ENCODE assay signal across 1 cellular context in the genomic region with DNA sequence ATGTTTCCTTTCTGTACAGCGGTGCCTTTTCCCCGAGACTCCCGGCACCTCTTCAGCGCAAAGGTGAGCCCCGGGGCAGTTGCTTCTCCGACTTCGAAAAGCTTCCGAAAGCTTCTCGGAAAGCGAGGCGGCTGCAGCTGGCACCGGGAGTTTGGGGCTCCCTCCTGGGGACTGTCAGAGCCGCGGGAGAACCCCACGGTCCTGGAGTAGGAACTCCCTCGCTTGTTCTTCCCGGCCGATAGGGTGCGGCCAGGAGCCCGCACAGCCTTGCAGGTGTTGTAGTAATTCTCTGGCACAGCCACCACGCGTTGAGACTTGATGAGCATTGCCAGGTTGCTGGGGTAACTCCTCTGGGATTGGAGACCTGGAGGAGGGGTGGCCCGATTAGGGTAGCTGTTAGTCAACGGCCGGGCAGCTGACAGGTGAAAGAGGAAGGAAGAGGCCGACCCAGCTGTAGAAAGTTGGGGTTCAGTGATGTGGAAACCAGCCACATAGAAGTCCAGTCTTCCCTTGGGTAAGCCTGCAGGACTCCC.
TF ChIP-seq lines count a peak whose summit lies in the region.

No MANE protein-coding gene starts in this region.

TF ChIP-seq in K562, 482 proteins besides CTCF, POLR2A, EP300 and RAD21 (continued from another document and continues in another):
- TF ChIP-seq, protein P1, sequence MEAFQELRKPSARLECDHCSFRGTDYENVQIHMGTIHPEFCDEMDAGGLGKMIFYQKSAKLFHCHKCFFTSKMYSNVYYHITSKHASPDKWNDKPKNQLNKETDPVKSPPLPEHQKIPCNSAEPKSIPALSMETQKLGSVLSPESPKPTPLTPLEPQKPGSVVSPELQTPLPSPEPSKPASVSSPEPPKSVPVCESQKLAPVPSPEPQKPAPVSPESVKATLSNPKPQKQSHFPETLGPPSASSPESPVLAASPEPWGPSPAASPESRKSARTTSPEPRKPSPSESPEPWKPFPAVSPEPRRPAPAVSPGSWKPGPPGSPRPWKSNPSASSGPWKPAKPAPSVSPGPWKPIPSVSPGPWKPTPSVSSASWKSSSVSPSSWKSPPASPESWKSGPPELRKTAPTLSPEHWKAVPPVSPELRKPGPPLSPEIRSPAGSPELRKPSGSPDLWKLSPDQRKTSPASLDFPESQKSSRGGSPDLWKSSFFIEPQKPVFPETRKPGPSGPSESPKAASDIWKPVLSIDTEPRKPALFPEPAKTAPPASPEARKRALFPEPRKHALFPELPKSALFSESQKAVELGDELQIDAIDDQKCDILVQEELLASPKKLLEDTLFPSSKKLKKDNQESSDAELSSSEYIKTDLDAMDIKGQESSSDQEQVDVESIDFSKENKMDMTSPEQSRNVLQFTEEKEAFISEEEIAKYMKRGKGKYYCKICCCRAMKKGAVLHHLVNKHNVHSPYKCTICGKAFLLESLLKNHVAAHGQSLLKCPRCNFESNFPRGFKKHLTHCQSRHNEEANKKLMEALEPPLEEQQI (IDR thresholded peaks at IDR 0.05), result no peak
- TF ChIP-seq SETDB1 (IDR thresholded peaks at IDR 0.05; ENCODE audit: low read length) (no peak), TOE1 (IDR thresholded peaks at IDR 0.05; ENCODE audit: borderline replicate concordance) (no peak), TOE1 (CRISPR knock-in tag; IDR thresholded peaks at IDR 0.05; ENCODE audit: borderline replicate concordance, low read depth) (no peak), PURB (CRISPR knock-in tag; IDR thresholded peaks at IDR 0.05; ENCODE audit: low read depth) (no peak), ZNF217 (CRISPR knock-in tag; IDR thresholded peaks at IDR 0.05) (no peak), CREB1 (IDR thresholded peaks at IDR 0.05) (no peak), CREB1 (CRISPR knock-in tag; IDR thresholded peaks at IDR 0.05) (peak; percentile 47; the same call in 1 of the 2 replicates), MYC (IDR thresholded peaks at IDR 0.05; ENCODE audit: low read depth, low read length) (0 out of 2 replicates have a peak, but pooled peaks have one; percentile 46), MYC (CRISPR knock-in tag; IDR thresholded peaks at IDR 0.05; ENCODE audit: borderline replicate concordance, low read depth) (no peak), FOXJ3 (CRISPR knock-in tag; IDR thresholded peaks at IDR 0.05) (no peak), TAF7 (tag; IDR thresholded peaks at IDR 0.05) (no peak), GATAD2A (IDR thresholded peaks at IDR 0.05) (no peak), XRCC3 (IDR thresholded peaks at IDR 0.05) (no peak), CTBP1 (IDR thresholded peaks at IDR 0.05; ENCODE audit: borderline replicate concordance) (no peak; the same call in 1 of the 2 replicates), CEBPG (CRISPR knock-in tag; IDR thresholded peaks at IDR 0.05) (no peak), CEBPG (tag; conservative IDR thresholded peaks at IDR 0.05 in 1 of 2, IDR thresholded peaks at IDR 0.05 in 1 of 2) (no peak), SMARCE1 (IDR thresholded peaks at IDR 0.05) (peak; percentile 66; the same call in 1 of the 2 replicates), SMAD4 (CRISPR knock-in tag; conservative IDR thresholded peaks at IDR 0.05) (no peak), SNAPC5 (CRISPR knock-in tag; IDR thresholded peaks at IDR 0.05) (no peak), ZMIZ1 (IDR thresholded peaks at IDR 0.05; ENCODE audit: low read depth in 2 of 2, low read length in 2 of 2) (no peak), ZBTB8A (IDR thresholded peaks at IDR 0.05; ENCODE audit: partially characterized antibody) (no peak), PML (IDR thresholded peaks at IDR 0.05; ENCODE audit: low read length) (no peak), GTF2A2 (tag; IDR thresholded peaks at IDR 0.05) (no peak), KLF13 (tag; IDR thresholded peaks at IDR 0.05; ENCODE audit: borderline replicate concordance, low read depth) (no peak), CBX3 (IDR thresholded peaks at IDR 0.05; ENCODE audit: borderline replicate concordance in 1 of 2, low read length in 2 of 2) (peak in 1 of 2 experiments; percentile 40; a peak in 1 of 3 replicates), CREB3L1 (IDR thresholded peaks at IDR 0.05; ENCODE audit: borderline replicate concordance, low read depth) (0 out of 2 replicates have a peak, but pooled peaks have one; percentile 12), MYBL2 (IDR thresholded peaks at IDR 0.05; ENCODE audit: low read depth) (no peak), MYBL2 (CRISPR knock-in tag; IDR thresholded peaks at IDR 0.05; ENCODE audit: borderline replicate concordance) (no peak), MYNN (IDR thresholded peaks at IDR 0.05) (no peak), MYNN (CRISPR knock-in tag; IDR thresholded peaks at IDR 0.05) (no peak), NCOR1 (IDR thresholded peaks at IDR 0.05) (no peak), CBFA2T3 (IDR thresholded peaks at IDR 0.05) (no peak), HMG20A (CRISPR knock-in tag; conservative IDR thresholded peaks at IDR 0.05) (no peak), ZNF507 (tag; conservative IDR thresholded peaks at IDR 0.05) (no peak), RBBP5 (IDR thresholded peaks at IDR 0.05; ENCODE audit: borderline replicate concordance, insufficient read depth, low read length, poor library complexity, severe bottlenecking) (peak; percentile 77), CTCFL (IDR thresholded peaks at IDR 0.05; ENCODE audit: borderline replicate concordance, insufficient read depth, low read depth, low read length, poor library complexity, severe bottlenecking) (peak; percentile 51)
- TF ChIP-seq, protein P2, sequence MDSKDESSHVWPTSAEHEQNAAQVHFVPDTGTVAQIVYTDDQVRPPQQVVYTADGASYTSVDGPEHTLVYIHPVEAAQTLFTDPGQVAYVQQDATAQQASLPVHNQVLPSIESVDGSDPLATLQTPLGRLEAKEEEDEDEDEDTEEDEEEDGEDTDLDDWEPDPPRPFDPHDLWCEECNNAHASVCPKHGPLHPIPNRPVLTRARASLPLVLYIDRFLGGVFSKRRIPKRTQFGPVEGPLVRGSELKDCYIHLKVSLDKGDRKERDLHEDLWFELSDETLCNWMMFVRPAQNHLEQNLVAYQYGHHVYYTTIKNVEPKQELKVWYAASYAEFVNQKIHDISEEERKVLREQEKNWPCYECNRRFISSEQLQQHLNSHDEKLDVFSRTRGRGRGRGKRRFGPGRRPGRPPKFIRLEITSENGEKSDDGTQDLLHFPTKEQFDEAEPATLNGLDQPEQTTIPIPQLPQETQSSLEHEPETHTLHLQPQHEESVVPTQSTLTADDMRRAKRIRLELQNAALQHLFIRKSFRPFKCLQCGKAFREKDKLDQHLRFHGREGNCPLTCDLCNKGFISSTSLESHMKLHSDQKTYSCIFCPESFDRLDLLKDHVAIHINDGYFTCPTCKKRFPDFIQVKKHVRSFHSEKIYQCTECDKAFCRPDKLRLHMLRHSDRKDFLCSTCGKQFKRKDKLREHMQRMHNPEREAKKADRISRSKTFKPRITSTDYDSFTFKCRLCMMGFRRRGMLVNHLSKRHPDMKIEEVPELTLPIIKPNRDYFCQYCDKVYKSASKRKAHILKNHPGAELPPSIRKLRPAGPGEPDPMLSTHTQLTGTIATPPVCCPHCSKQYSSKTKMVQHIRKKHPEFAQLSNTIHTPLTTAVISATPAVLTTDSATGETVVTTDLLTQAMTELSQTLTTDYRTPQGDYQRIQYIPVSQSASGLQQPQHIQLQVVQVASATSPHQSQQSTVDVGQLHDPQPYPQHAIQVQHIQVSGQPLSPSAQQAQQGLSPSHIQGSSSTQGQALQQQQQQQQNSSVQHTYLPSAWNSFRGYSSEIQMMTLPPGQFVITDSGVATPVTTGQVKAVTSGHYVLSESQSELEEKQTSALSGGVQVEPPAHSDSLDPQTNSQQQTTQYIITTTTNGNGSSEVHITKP (IDR thresholded peaks at IDR 0.05; ENCODE audit: partially characterized antibody), result no peak
- TF ChIP-seq, protein P3, sequence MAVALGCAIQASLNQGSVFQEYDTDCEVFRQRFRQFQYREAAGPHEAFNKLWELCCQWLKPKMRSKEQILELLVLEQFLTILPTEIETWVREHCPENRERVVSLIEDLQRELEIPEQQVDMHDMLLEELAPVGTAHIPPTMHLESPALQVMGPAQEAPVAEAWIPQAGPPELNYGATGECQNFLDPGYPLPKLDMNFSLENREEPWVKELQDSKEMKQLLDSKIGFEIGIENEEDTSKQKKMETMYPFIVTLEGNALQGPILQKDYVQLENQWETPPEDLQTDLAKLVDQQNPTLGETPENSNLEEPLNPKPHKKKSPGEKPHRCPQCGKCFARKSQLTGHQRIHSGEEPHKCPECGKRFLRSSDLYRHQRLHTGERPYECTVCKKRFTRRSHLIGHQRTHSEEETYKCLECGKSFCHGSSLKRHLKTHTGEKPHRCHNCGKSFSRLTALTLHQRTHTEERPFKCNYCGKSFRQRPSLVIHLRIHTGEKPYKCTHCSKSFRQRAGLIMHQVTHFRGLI (CRISPR knock-in tag; IDR thresholded peaks at IDR 0.05), result no peak
- TF ChIP-seq, protein P4, sequence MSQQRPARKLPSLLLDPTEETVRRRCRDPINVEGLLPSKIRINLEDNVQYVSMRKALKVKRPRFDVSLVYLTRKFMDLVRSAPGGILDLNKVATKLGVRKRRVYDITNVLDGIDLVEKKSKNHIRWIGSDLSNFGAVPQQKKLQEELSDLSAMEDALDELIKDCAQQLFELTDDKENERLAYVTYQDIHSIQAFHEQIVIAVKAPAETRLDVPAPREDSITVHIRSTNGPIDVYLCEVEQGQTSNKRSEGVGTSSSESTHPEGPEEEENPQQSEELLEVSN (IDR thresholded peaks at IDR 0.05; ENCODE audit: borderline replicate concordance in 1 of 2, extremely low read depth in 1 of 2, insufficient read depth in 1 of 2, insufficient read length in 1 of 2, low read depth in 1 of 2, low read length in 1 of 2, poor library complexity in 1 of 2, severe bottlenecking in 1 of 2), result peak in 1 of 2 experiments; percentile 12
- TF ChIP-seq, protein P5, sequence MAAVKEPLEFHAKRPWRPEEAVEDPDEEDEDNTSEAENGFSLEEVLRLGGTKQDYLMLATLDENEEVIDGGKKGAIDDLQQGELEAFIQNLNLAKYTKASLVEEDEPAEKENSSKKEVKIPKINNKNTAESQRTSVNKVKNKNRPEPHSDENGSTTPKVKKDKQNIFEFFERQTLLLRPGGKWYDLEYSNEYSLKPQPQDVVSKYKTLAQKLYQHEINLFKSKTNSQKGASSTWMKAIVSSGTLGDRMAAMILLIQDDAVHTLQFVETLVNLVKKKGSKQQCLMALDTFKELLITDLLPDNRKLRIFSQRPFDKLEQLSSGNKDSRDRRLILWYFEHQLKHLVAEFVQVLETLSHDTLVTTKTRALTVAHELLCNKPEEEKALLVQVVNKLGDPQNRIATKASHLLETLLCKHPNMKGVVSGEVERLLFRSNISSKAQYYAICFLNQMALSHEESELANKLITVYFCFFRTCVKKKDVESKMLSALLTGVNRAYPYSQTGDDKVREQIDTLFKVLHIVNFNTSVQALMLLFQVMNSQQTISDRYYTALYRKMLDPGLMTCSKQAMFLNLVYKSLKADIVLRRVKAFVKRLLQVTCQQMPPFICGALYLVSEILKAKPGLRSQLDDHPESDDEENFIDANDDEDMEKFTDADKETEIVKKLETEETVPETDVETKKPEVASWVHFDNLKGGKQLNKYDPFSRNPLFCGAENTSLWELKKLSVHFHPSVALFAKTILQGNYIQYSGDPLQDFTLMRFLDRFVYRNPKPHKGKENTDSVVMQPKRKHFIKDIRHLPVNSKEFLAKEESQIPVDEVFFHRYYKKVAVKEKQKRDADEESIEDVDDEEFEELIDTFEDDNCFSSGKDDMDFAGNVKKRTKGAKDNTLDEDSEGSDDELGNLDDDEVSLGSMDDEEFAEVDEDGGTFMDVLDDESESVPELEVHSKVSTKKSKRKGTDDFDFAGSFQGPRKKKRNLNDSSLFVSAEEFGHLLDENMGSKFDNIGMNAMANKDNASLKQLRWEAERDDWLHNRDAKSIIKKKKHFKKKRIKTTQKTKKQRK (IDR thresholded peaks at IDR 0.05; ENCODE audit: borderline replicate concordance, low read depth, low read length), result no peak
